In genomic region chr16:56950881-56951771, GRCh38 we compare ENCODE assay signal across 1 cellular context.
TF ChIP-seq lines count a peak whose summit lies in the region.

No MANE protein-coding gene starts in this region.

TF ChIP-seq in HEK293, 187 proteins besides CTCF, POLR2A, EP300 and RAD21 (continued from another document and continues in another):
- TF ChIP-seq PRDM4 (tag by site-specific recombination; IDR thresholded peaks at IDR 0.05) (no peak), PRDM10 (tag by site-specific recombination; IDR thresholded peaks at IDR 0.05) (peak; percentile 68), SP7 (tag by site-specific recombination; IDR thresholded peaks at IDR 0.05) (peak; percentile 51; the same call in 1 of the 2 replicates), ZNF10 (tag by site-specific recombination; IDR thresholded peaks at IDR 0.05) (peak; percentile 28; the same call in 1 of the 2 replicates), ZNF174 (tag by site-specific recombination; IDR thresholded peaks at IDR 0.05) (no peak), ZNF18 (tag by site-specific recombination; IDR thresholded peaks at IDR 0.05) (no peak), GLIS2 (tag by site-specific recombination; IDR thresholded peaks at IDR 0.05) (peak; percentile 63), ZNF341 (tag by site-specific recombination; IDR thresholded peaks at IDR 0.05; ENCODE audit: low read depth) (peak; percentile 47; the same call in 1 of the 2 replicates), MZF1 (tag by site-specific recombination; IDR thresholded peaks at IDR 0.05; ENCODE audit: borderline replicate concordance) (no peak), ZNF654 (tag by site-specific recombination; IDR thresholded peaks at IDR 0.05; ENCODE audit: low read depth) (peak; percentile 83), ELK4 (IDR thresholded peaks at IDR 0.05; ENCODE audit: borderline replicate concordance, low read depth, low read length) (no peak), ZFP37 (tag by site-specific recombination; IDR thresholded peaks at IDR 0.05) (no peak), ZNF624 (tag by site-specific recombination; IDR thresholded peaks at IDR 0.05) (no peak), ZNF2 (tag by site-specific recombination; IDR thresholded peaks at IDR 0.05) (0 out of 2 replicates have a peak, but pooled peaks have one; percentile 54), ZNF549 (tag by site-specific recombination; IDR thresholded peaks at IDR 0.05) (no peak), ZNF513 (tag by site-specific recombination; IDR thresholded peaks at IDR 0.05) (no peak), ZNF132 (tag by site-specific recombination; IDR thresholded peaks at IDR 0.05; ENCODE audit: borderline replicate concordance) (no peak), BCL11B (tag by site-specific recombination; IDR thresholded peaks at IDR 0.05; ENCODE audit: low read depth) (no peak), ZNF114 (tag by site-specific recombination; IDR thresholded peaks at IDR 0.05) (no peak), ZNF623 (tag by site-specific recombination; IDR thresholded peaks at IDR 0.05) (peak; percentile 78), KLF1 (tag by site-specific recombination; IDR thresholded peaks at IDR 0.05) (peak; percentile 43), OVOL3 (tag by site-specific recombination; IDR thresholded peaks at IDR 0.05) (no peak), ZNF639 (tag by site-specific recombination; IDR thresholded peaks at IDR 0.05) (no peak), SCRT1 (tag by site-specific recombination; IDR thresholded peaks at IDR 0.05; ENCODE audit: borderline replicate concordance) (no peak), ATF2 (tag by site-specific recombination; IDR thresholded peaks at IDR 0.05; ENCODE audit: low read depth) (no peak), GLIS1 (tag by site-specific recombination; IDR thresholded peaks at IDR 0.05) (peak; percentile 26; the same call in 1 of the 2 replicates), YY2 (tag by site-specific recombination; IDR thresholded peaks at IDR 0.05) (no peak; the same call in 1 of the 2 replicates), ZNF133 (tag by site-specific recombination; IDR thresholded peaks at IDR 0.05) (no peak), ZIC2 (tag by site-specific recombination; IDR thresholded peaks at IDR 0.05) (0 out of 2 replicates have a peak, but pooled peaks have one; percentile 12), OSR2 (tag by site-specific recombination; IDR thresholded peaks at IDR 0.05) (no peak), ZNF350 (tag by site-specific recombination; IDR thresholded peaks at IDR 0.05) (no peak), ZXDB (tag by site-specific recombination; IDR thresholded peaks at IDR 0.05) (no peak), ZNF391 (tag by site-specific recombination; IDR thresholded peaks at IDR 0.05; ENCODE audit: borderline replicate concordance, low read depth) (no peak), ZNF24 (tag by site-specific recombination; IDR thresholded peaks at IDR 0.05) (0 out of 2 replicates have a peak, but pooled peaks have one; percentile 27), ZNF692 (tag by site-specific recombination; IDR thresholded peaks at IDR 0.05) (peak; percentile 45; the same call in 1 of the 2 replicates), ZNF19 (tag by site-specific recombination; IDR thresholded peaks at IDR 0.05; ENCODE audit: low read depth) (no peak), PRDM2 (tag by site-specific recombination; IDR thresholded peaks at IDR 0.05; ENCODE audit: borderline replicate concordance) (no peak), ZNF558 (tag by site-specific recombination; IDR thresholded peaks at IDR 0.05) (no peak), ZNF423 (tag by site-specific recombination; IDR thresholded peaks at IDR 0.05) (0 out of 2 replicates have a peak, but pooled peaks have one; percentile 18), ZNF660 (tag by site-specific recombination; IDR thresholded peaks at IDR 0.05) (no peak)
